8 cellular contexts compared by ENCODE assay signal in the genomic region with DNA sequence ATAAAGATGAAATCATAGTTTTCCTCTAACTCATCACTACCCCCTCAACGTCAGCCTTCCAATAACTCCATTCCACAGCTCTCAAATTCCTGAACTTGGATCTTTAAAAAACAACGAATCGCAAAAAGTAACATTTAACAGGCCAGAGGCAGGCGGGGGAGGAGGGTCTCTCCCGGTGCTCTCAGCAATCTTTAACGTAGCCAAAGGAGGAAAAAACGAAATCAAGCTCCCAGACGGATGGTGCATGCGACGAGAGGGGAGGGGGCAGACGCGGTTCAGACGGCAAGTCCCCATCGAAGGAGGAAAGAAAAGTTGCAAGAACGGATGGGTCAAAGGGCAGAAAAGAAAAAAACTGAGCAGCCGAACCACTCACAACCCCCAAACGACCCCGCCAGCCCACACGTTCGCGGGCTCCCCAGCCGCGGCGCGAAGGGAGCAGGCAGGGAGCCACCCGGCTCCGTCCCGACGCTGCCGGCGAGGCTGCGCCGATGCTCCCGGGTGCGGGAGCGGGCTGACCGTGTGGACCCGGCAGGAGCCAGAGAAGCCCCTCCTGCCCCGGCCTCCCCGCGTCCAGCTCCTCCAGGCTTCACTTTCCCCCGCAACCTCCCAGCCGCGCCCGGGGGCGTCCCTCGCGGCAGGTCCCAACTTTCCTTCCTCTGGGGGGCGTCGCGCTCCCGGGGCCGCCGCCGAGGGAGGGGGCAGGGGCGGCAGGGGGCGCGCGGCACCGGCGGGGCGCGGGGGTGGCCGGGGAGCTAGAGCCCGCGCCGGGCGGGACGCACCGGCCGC. TPM values are rescaled to one million over a fixed set of nuclear protein-coding genes. Genes with fewer than 3 reads are reported as not detected.
A peak's percentile ranks its signal among the peaks of the same experiment; 100 is the strongest.
DNase-seq lines count a peak whose midpoint lies in the region; ATAC-seq and TF ChIP-seq lines count a peak whose summit lies in the region.

No MANE protein-coding gene starts in this region.

- no peak overlapping the region for H3K27ac ChIP-seq in Karpas-422 (ENCODE audit: low read length)
- peak overlapping the region; percentile 85 to 91 for H3K27ac ChIP-seq in mucosa of rectum (ENCODE audit: low read depth in 2 of 2, low read length in 2 of 2)

- peaks cover 8% of the 10 kb centered on the region for H3K4me1 Mint-ChIP-seq in Caco-2 (ENCODE audit: low read depth, unreplicated experiment)
- H3K4me1 Mint-ChIP-seq in activated CD8-positive, alpha-beta memory T cell treated with anti-CD3 and anti-CD28 coated beads, Interleukin-2, amount 10 ng/mL, durations not matched to agents 7 days and 5 days: peaks cover 39% of the 10 kb centered on the region

- peak overlapping the region; percentile 69 for H3K4me2 ChIP-seq in Karpas-422 (ENCODE audit: low read depth, low read length, poor library complexity, severe bottlenecking)

- H4K20me1 ChIP-seq in Karpas-422 (ENCODE audit: insufficient read depth, low read depth, low read length): peaks cover 15% of the 10 kb centered on the region

- peaks cover 17% of the 10 kb centered on the region for H3K4me1 ChIP-seq in Caco-2
- peaks cover 16% of the 10 kb centered on the region for H3K4me1 ChIP-seq in Karpas-422 (ENCODE audit: low read length)
- H3K4me1 ChIP-seq in mucosa of rectum (ENCODE audit: control insufficient read depth in 2 of 2, insufficient read depth in 2 of 2, low read length in 2 of 2): peaks cover 10 to 23% of the 10 kb centered on the region in 2 donors

- TF ChIP-seq CTCF in Caco-2 (IDR thresholded peaks at IDR 0.05; ENCODE audit: insufficient read depth in 1 of 2, low read depth in 1 of 2, low read length in 1 of 2, severe bottlenecking in 1 of 2, unreplicated experiment in 1 of 2): peak in 1 of 2 experiments; percentile 46

- H3K27ac Mint-ChIP-seq in Caco-2 (ENCODE audit: unreplicated experiment): peak overlapping the region; percentile 97
- H3K27ac Mint-ChIP-seq in activated CD8-positive, alpha-beta memory T cell treated with anti-CD3 and anti-CD28 coated beads, Interleukin-2, amount 10 ng/mL, durations not matched to agents 7 days and 5 days: peak overlapping the region; percentile 92

- intact Hi-C loops in Caco-2 (cut with micrococcal nuclease; ENCODE audit: unreplicated experiment): no loop called here

- BruUV-seq in Caco-2 (replicated peaks; lab: Mats Ljungman, UMichigan): no TSS peak

- no peaks in the 10 kb centered on the region for H3K9me2 ChIP-seq in Karpas-422 (replicated peaks; ENCODE audit: insufficient read depth, low read length)

- no peaks in the 10 kb centered on the region for H3K27me3 ChIP-seq in Caco-2 (replicated peaks; ENCODE audit: control insufficient read depth, insufficient read depth, low read length)
- no peaks in the 10 kb centered on the region for H3K27me3 ChIP-seq in Karpas-422 (ENCODE audit: low read length)
- H3K27me3 ChIP-seq in mucosa of rectum (ENCODE audit: control insufficient read depth in 2 of 2, insufficient read depth in 2 of 2, low read length in 2 of 2): no peaks in the 10 kb centered on the region

- CTCF ChIA-PET in Caco-2 (lab: Charles Lee): interaction anchor here (0.6 to 3.1 kb wide), 2 partner anchors 124 to 1498 kb away, joined by 4 to 19 read pairs; no protein-coding TSS in a partner anchor
- CTCF ChIA-PET in activated CD8-positive, alpha-beta memory T cell treated with anti-CD3 and anti-CD28 coated beads, Interleukin-2, amount 10 ng/mL, durations not matched to agents 7 days and 5 days (lab: Charles Lee): interaction anchor here (0.9 to 1.7 kb wide), 5 partner anchors 9 to 232 kb away, joined by 3 to 9 read pairs (median 3); no protein-coding TSS in a partner anchor

- no peaks in the 10 kb centered on the region for H3K9me3 ChIP-seq in Caco-2
- H3K9me3 ChIP-seq in Karpas-422 (ENCODE audit: low read length): no peaks in the 10 kb centered on the region
- H3K9me3 ChIP-seq in mucosa of rectum (ENCODE audit: control insufficient read depth in 2 of 2, low read length in 2 of 2): no peaks in the 10 kb centered on the region

- H3K36me3 Mint-ChIP-seq in Caco-2 (ENCODE audit: insufficient read depth, unreplicated experiment): peaks cover 16% of the 10 kb centered on the region
- H3K36me3 Mint-ChIP-seq in activated CD8-positive, alpha-beta memory T cell treated with anti-CD3 and anti-CD28 coated beads, Interleukin-2, amount 10 ng/mL, durations not matched to agents 7 days and 5 days: peaks cover 6% of the 10 kb centered on the region

- POLR2A ChIA-PET in Caco-2 (lab: Charles Lee): interaction anchor here (0.5 kb wide), 1 partner anchor 309 kb away, joined by 3 read pairs; no protein-coding TSS in a partner anchor

- H3K9ac ChIP-seq in Karpas-422 (ENCODE audit: low read length) (peak overlapping the region; percentile 69), mucosa of rectum (ENCODE audit: low read depth in 1 of 2, low read length in 2 of 2) (peak overlapping the region; percentile 80 to 88)

- peak; percentile 22 for ATAC-seq in GM21447 (IDR thresholded peaks at IDR 0.05; ENCODE audit: unreplicated experiment)
- peak; percentile 1 for ATAC-seq in activated CD8-positive, alpha-beta memory T cell treated with anti-CD3 and anti-CD28 coated beads, Interleukin-2, amount 10 ng/mL, durations not matched to agents 7 days and 5 days

- peaks cover 9% of the 10 kb centered on the region for H3K79me2 ChIP-seq in Karpas-422 (ENCODE audit: low read length)

- H3K36me3 ChIP-seq in Caco-2 (ENCODE audit: control insufficient read depth, insufficient read depth, low read length): no peaks in the 10 kb centered on the region; the same call in 1 of the 2 replicates
- no peaks in the 10 kb centered on the region for H3K36me3 ChIP-seq in Karpas-422 (ENCODE audit: insufficient read depth, low read length)
- no peaks in the 10 kb centered on the region for H3K36me3 ChIP-seq in mucosa of rectum (ENCODE audit: control insufficient read depth in 2 of 2, insufficient read depth in 2 of 2, low read length in 2 of 2)

- no peak overlapping the region for H2AFZ ChIP-seq in Karpas-422 (ENCODE audit: low read length)

- DNase-seq in Caco-2 (peak; percentile 33 to 58), Karpas-422 (no peak), epidermal melanocyte (ENCODE audit: insufficient read length, low spot score) (peak; percentile 24), A172 (ENCODE audit: low spot score) (no peak)
- DNase-seq in activated CD8-positive, alpha-beta memory T cell treated with anti-CD3 and anti-CD28 coated beads, Interleukin-2, amount 10 ng/mL, durations not matched to agents 7 days and 5 days: peak; percentile 58
- DNase-seq in stimulated activated CD8-positive, alpha-beta memory T cell treated with anti-CD3 and anti-CD28 coated beads, Interleukin-4, amount 100 ng/mL, for 48 hours: peak; percentile 65

- H3K9me3 Mint-ChIP-seq in Caco-2 (ENCODE audit: unreplicated experiment): no peaks in the 10 kb centered on the region
- H3K9me3 Mint-ChIP-seq in activated CD8-positive, alpha-beta memory T cell treated with anti-CD3 and anti-CD28 coated beads, Interleukin-2, amount 10 ng/mL, durations not matched to agents 7 days and 5 days (ENCODE audit: low read depth): no peaks in the 10 kb centered on the region

- H3K4me3 ChIP-seq in Caco-2 (ENCODE audit: low read depth, low read length) (peak overlapping the region; percentile 93), Karpas-422 (ENCODE audit: low read length) (peak overlapping the region; percentile 69), mucosa of rectum (ENCODE audit: low read length in 2 of 2) (peak overlapping the region; percentile 88 to 89)

- H3K4me3 Mint-ChIP-seq in Caco-2 (ENCODE audit: unreplicated experiment): peak overlapping the region; percentile 94
- peak overlapping the region; percentile 99 for H3K4me3 Mint-ChIP-seq in activated CD8-positive, alpha-beta memory T cell treated with anti-CD3 and anti-CD28 coated beads, Interleukin-2, amount 10 ng/mL, durations not matched to agents 7 days and 5 days

- no peaks in the 10 kb centered on the region for H3K27me3 Mint-ChIP-seq in Caco-2 (ENCODE audit: insufficient read depth, unreplicated experiment)
- H3K27me3 Mint-ChIP-seq in activated CD8-positive, alpha-beta memory T cell treated with anti-CD3 and anti-CD28 coated beads, Interleukin-2, amount 10 ng/mL, durations not matched to agents 7 days and 5 days: peaks cover 2% of the 10 kb centered on the region

RNA-seq across cellular contexts. Expression of gene PEAK1, which starts 0.7 kb away (rescaled TPM):
- total RNA-seq in Caco-2 (2022): 18.4 and 21.8 TPM in 2 replicates
- 1.4 and 2.5 TPM in 2 replicates for total RNA-seq in Karpas-422 (2014; rRNA removed; shearing (Covaris generic); ENCODE audit: low replicate concordance)
- total RNA-seq in activated CD8-positive, alpha-beta memory T cell treated with anti-CD3 and anti-CD28 coated beads, Interleukin-2, amount 10 ng/mL, durations not matched to agents 7 days and 5 days: 10 to 100 TPM; 29.1 to 33.0 TPM
- 8.2 and 8.3 TPM in 2 replicates for total RNA-seq in A172 (2014; rRNA removed; shearing (Covaris generic))

RNA-seq across cellular contexts. Expression of gene HMG20A, which starts 1.4 kb away (rescaled TPM):
- 27.0 and 34.0 TPM in 2 replicates for total RNA-seq in Caco-2 (2022)
- total RNA-seq in Karpas-422 (2014; rRNA removed; shearing (Covaris generic); ENCODE audit: low replicate concordance): 21.4 and 26.2 TPM in 2 replicates
- total RNA-seq in activated CD8-positive, alpha-beta memory T cell treated with anti-CD3 and anti-CD28 coated beads, Interleukin-2, amount 10 ng/mL, durations not matched to agents 7 days and 5 days: 10 to 100 TPM; 36.4 to 46.3 TPM
- 17.0 and 21.1 TPM in 2 replicates for total RNA-seq in A172 (2014; rRNA removed; shearing (Covaris generic))

Comparison
In these comparisons a context has a peak if more than half of its experiments do, and no peak if none do; other contexts are left out.
1. DNase-seq: peak in Caco-2 (2 of 2), activated CD8-positive, alpha-beta memory T cell treated with anti-CD3 and anti-CD28 coated beads, Interleukin-2, amount 10 ng/mL, durations not matched to agents 7 days and 5 days (single experiment), epidermal melanocyte (single experiment) and stimulated activated CD8-positive, alpha-beta memory T cell treated with anti-CD3 and anti-CD28 coated beads, Interleukin-4, amount 100 ng/mL, for 48 hours (single experiment); none in Karpas-422 (single experiment) and A172 (single experiment).
2. Peak in every context shown above with its lines, with median percentiles within 50 percentile points of each other: H3K4me3 ChIP-seq.